8 cellular contexts compared by ENCODE assay signal in genomic region chr6:108260809-108261569, GRCh38. TPM values are rescaled to one million over a fixed set of nuclear protein-coding genes. Genes with fewer than 3 reads are reported as not detected.
DNase-seq lines count a peak whose midpoint lies in the region; ATAC-seq and TF ChIP-seq lines count a peak whose summit lies in the region.

Gene SNX3, minus strand, starts transcription at chr6:108261040. Its CDS starts 119 bp downstream, at chr6:108260921.

- peaks cover 4% of the 10 kb centered on the region for H3K27me3 Mint-ChIP-seq in activated naive CD8-positive, alpha-beta T cell treated with anti-CD3 and anti-CD28 coated beads, Interleukin-2, amount 10 ng/mL, durations not matched to agents 7 days and 5 days
- H3K27me3 Mint-ChIP-seq in glutamatergic neuron (ENCODE audit: unreplicated experiment), result no peaks in the 10 kb centered on the region
- H3K27me3 Mint-ChIP-seq in osteocyte (ENCODE audit: unreplicated experiment), result no peaks in the 10 kb centered on the region

- H3K4me2 ChIP-seq in SU-DHL-6 (ENCODE audit: low read depth, low read length, poor library complexity, severe bottlenecking), result peak within 1 kb of the TSS; percentile 86

- peak within 1 kb of the TSS; percentile 84 for H3K4me3 Mint-ChIP-seq in activated naive CD8-positive, alpha-beta T cell treated with anti-CD3 and anti-CD28 coated beads, Interleukin-2, amount 10 ng/mL, durations not matched to agents 7 days and 5 days
- peak within 1 kb of the TSS; percentile 98 for H3K4me3 Mint-ChIP-seq in glutamatergic neuron (ENCODE audit: unreplicated experiment)
- peak within 1 kb of the TSS; percentile 86 for H3K4me3 Mint-ChIP-seq in osteocyte (ENCODE audit: unreplicated experiment)

- H2AFZ ChIP-seq in SU-DHL-6 (ENCODE audit: low read depth, low read length, severe bottlenecking), result peak within 1 kb of the TSS; percentile 98

- peaks cover 24% of the 10 kb centered on the region for H3F3A ChIP-seq in SU-DHL-6 (ENCODE audit: insufficient read depth)

- H3K36me3 ChIP-seq in SU-DHL-6 (ENCODE audit: low read length) (no peaks in the 10 kb centered on the region), thymus (ENCODE audit: control insufficient read depth, insufficient read depth) (no peaks in the 10 kb centered on the region)

- H3K36me3 Mint-ChIP-seq in activated naive CD8-positive, alpha-beta T cell treated with anti-CD3 and anti-CD28 coated beads, Interleukin-2, amount 10 ng/mL, durations not matched to agents 7 days and 5 days, result peaks cover 5% of the 10 kb centered on the region
- H3K36me3 Mint-ChIP-seq in glutamatergic neuron (ENCODE audit: unreplicated experiment), result no peaks in the 10 kb centered on the region
- peaks cover 5% of the 10 kb centered on the region for H3K36me3 Mint-ChIP-seq in osteocyte (ENCODE audit: unreplicated experiment)

- H3K79me2 ChIP-seq in SU-DHL-6 (ENCODE audit: insufficient read depth, low read length), result peaks cover 48% of the 10 kb centered on the region

- DNase-seq in GM12865 (ENCODE audit: low read depth), result peak; percentile 99
- peak; percentile 95 for DNase-seq in NCI-H1105 (lab: John Stamatoyannopoulos, UW)
- DNase-seq in activated naive CD8-positive, alpha-beta T cell treated with anti-CD3 and anti-CD28 coated beads, Interleukin-2, amount 10 ng/mL, durations not matched to agents 7 days and 5 days, result peak; percentile 94
- DNase-seq in glutamatergic neuron, result peak; percentile 95
- peak; percentile 98 for DNase-seq in osteocyte (ENCODE audit: extremely low spot score, unreplicated experiment)

- TF ChIP-seq CTCF in GM12865 (IDR thresholded peaks at IDR 0.05; ENCODE audit: insufficient read depth, low read depth, low read length, missing control alignments), result no peak
- no peak for TF ChIP-seq CTCF in SU-DHL-6 (IDR thresholded peaks at IDR 0.05; ENCODE audit: insufficient read depth, low read length, poor library complexity, severe bottlenecking)
- no peak for TF ChIP-seq CTCF in glutamatergic neuron (IDR thresholded peaks at IDR 0.05; ENCODE audit: partially characterized antibody, unreplicated experiment)
- TF ChIP-seq CTCF in osteocyte (IDR thresholded peaks at IDR 0.05), result peak; percentile 23

- POLR2A ChIA-PET in activated naive CD8-positive, alpha-beta T cell treated with anti-CD3 and anti-CD28 coated beads, Interleukin-2, amount 10 ng/mL, durations not matched to agents 7 days and 5 days (lab: Charles Lee), result interaction anchor here (0.8 to 2.5 kb wide), 17 partner anchors 12 to 802 kb away, joined by 3 to 32 read pairs (median 4); partner anchors contain the start of genes AFG1L and PDSS2

- H3K4me1 Mint-ChIP-seq in activated naive CD8-positive, alpha-beta T cell treated with anti-CD3 and anti-CD28 coated beads, Interleukin-2, amount 10 ng/mL, durations not matched to agents 7 days and 5 days, result peaks cover 19% of the 10 kb centered on the region
- H3K4me1 Mint-ChIP-seq in glutamatergic neuron (ENCODE audit: low read depth, unreplicated experiment) (peaks cover 1% of the 10 kb centered on the region), osteocyte (ENCODE audit: unreplicated experiment) (peaks cover 25% of the 10 kb centered on the region)

- WGBS in thymus, result under 1% methylated on average over 83 of the region's 83 CpGs

- H3K9me3 Mint-ChIP-seq in activated naive CD8-positive, alpha-beta T cell treated with anti-CD3 and anti-CD28 coated beads, Interleukin-2, amount 10 ng/mL, durations not matched to agents 7 days and 5 days, result no peaks in the 10 kb centered on the region
- no peaks in the 10 kb centered on the region for H3K9me3 Mint-ChIP-seq in glutamatergic neuron (ENCODE audit: unreplicated experiment)
- no peaks in the 10 kb centered on the region for H3K9me3 Mint-ChIP-seq in osteocyte (ENCODE audit: unreplicated experiment)

- H3K27me3 ChIP-seq in SU-DHL-6 (ENCODE audit: low read length) (no peaks in the 10 kb centered on the region), thymus (ENCODE audit: control insufficient read depth, insufficient read depth) (no peaks in the 10 kb centered on the region)

- H3K9ac ChIP-seq in SU-DHL-6 (ENCODE audit: low read length), result peak within 1 kb of the TSS; percentile 88

- H3K4me3 ChIP-seq in GM12865 (ENCODE audit: low read depth, low read length) (peak within 1 kb of the TSS; percentile 98), SU-DHL-6 (ENCODE audit: insufficient read depth, low read length, poor library complexity, severe bottlenecking) (peak within 1 kb of the TSS; percentile 91), thymus (ENCODE audit: low read length) (peak within 1 kb of the TSS; percentile 79)

- peak; percentile 90 for ATAC-seq in HG02623 (IDR thresholded peaks at IDR 0.05; ENCODE audit: unreplicated experiment)
- peak; percentile 88 for ATAC-seq in activated naive CD8-positive, alpha-beta T cell treated with anti-CD3 and anti-CD28 coated beads, Interleukin-2, amount 10 ng/mL, durations not matched to agents 7 days and 5 days (ENCODE audit: low read depth)

- H4K20me1 ChIP-seq in SU-DHL-6 (ENCODE audit: low read depth, low read length), result no peaks in the 10 kb centered on the region

- H3K27ac ChIP-seq in SU-DHL-6 (ENCODE audit: low read depth, low read length) (peak within 1 kb of the TSS; percentile 74), thymus (ENCODE audit: low read depth) (peak within 1 kb of the TSS; percentile 95)

- H3K9me2 ChIP-seq in SU-DHL-6 (replicated peaks; ENCODE audit: insufficient read depth, low read length), result no peaks in the 10 kb centered on the region

- peak within 1 kb of the TSS; percentile 89 for H3K27ac Mint-ChIP-seq in activated naive CD8-positive, alpha-beta T cell treated with anti-CD3 and anti-CD28 coated beads, Interleukin-2, amount 10 ng/mL, durations not matched to agents 7 days and 5 days
- H3K27ac Mint-ChIP-seq in glutamatergic neuron (ENCODE audit: unreplicated experiment) (peak within 1 kb of the TSS; percentile 94), osteocyte (ENCODE audit: unreplicated experiment) (peak within 1 kb of the TSS; percentile 97)

- peaks cover 3% of the 10 kb centered on the region for H3K4me1 ChIP-seq in thymus (ENCODE audit: control insufficient read depth, insufficient read depth, low read length)

- H3K9me3 ChIP-seq in SU-DHL-6 (ENCODE audit: insufficient read depth, low read length), result no peaks in the 10 kb centered on the region
- no peaks in the 10 kb centered on the region for H3K9me3 ChIP-seq in thymus (ENCODE audit: control insufficient read depth)

RNA-seq across cellular contexts. Expression of gene SNX3, which starts in this region (rescaled TPM):
- total RNA-seq in activated naive CD8-positive, alpha-beta T cell treated with anti-CD3 and anti-CD28 coated beads, Interleukin-2, amount 10 ng/mL, durations not matched to agents 7 days and 5 days, result 10 to 100 TPM; 85.0 to 92.5 TPM
- total RNA-seq in glutamatergic neuron (ENCODE audit: unreplicated experiment) (66.2 TPM), osteocyte (166 and 171 TPM in 2 replicates)
- polyA plus RNA-seq in thymus, result 273 TPM

Comparison
In these comparisons a context has a peak if more than half of its experiments do, and no peak if none do; other contexts are left out.
1. Peak in every context shown above with its lines: DNase-seq, ATAC-seq, H3K4me3 ChIP-seq and H3K27ac ChIP-seq.